In genomic region chr11:123407124-123407995, GRCh38 we compare ENCODE assay signal across 8 cellular contexts. TPM values are rescaled to one million over a fixed set of nuclear protein-coding genes. Genes with fewer than 3 reads are reported as not detected.
DNase-seq lines count a peak whose midpoint lies in the region; ATAC-seq, FAIRE-seq and TF ChIP-seq lines count a peak whose summit lies in the region.

No MANE protein-coding gene starts in this region.

- H3K36me3 ChIP-seq in Panc1 (ENCODE audit: control insufficient read depth, insufficient read depth, low read length) = no peaks in the 10 kb centered on the region
- H3K36me3 ChIP-seq in psoas muscle (ENCODE audit: insufficient read depth in 1 of 2, low read depth in 1 of 2) = no peaks in the 10 kb centered on the region

- no TSS peak for BruUV-seq in Panc1 (replicated peaks; lab: Mats Ljungman, UMichigan)

- in situ Hi-C loops in Panc1 (cut with HindIII; ENCODE audit: low pct_unique_long_range_greater_than_20kb, low sequenced_read_pairs) = no loop called here

- H3K4me3 ChIP-seq in Panc1 (ENCODE audit: low read depth in 2 of 2, low read length in 2 of 2) (no peak overlapping the region), psoas muscle (no peak overlapping the region)

- DNase-seq in activated gamma-delta T cell treated with Interleukin-2 at 50 U/mL for 16 hours (peak; percentile 66), activated gamma-delta T cell (lab: John Stamatoyannopoulos, UW) (no peak), HTR-8/SVneo (ENCODE audit: insufficient read length, low spot score) (peak; percentile 52), Panc1 (ENCODE audit: low read depth, low spot score) (peak; percentile 43), glomerular visceral epithelial cell (ENCODE audit: extremely low spot score) (peak; percentile 44), psoas muscle (peak; percentile 34 to 59)
- peak; percentile 21 to 27 for DNase-seq in activated T-helper 1 cell treated with anti-CD3 and anti-CD28 coated beads, Interleukin-2, amount 50 U/mL, for 16 hours (ENCODE audit: low read depth in 1 of 2, low spot score in 1 of 2)

- TF ChIP-seq CTCF in Panc1 (IDR thresholded peaks at IDR 0.05) (peak; percentile 87), psoas muscle (IDR thresholded peaks at IDR 0.05) (peak; percentile 75)

- H3K27me3 ChIP-seq in Panc1 (ENCODE audit: control insufficient read depth, insufficient read depth, low read length) (peaks cover 34% of the 10 kb centered on the region), psoas muscle (ENCODE audit: insufficient read depth in 3 of 3, low read length in 2 of 3) (no peaks in the 10 kb centered on the region)

- H3K9me3 ChIP-seq in Panc1 (ENCODE audit: control insufficient read depth, insufficient read depth, low read depth, low read length) (no peaks in the 10 kb centered on the region), psoas muscle (no peaks in the 10 kb centered on the region)

- POLR2A ChIA-PET in Panc1 (lab: Charles Lee) = interaction anchor here (0.6 kb wide), 1 partner anchor 69 kb away, joined by 3 read pairs; no protein-coding TSS in a partner anchor

- H3K4me1 ChIP-seq in Panc1 (ENCODE audit: control insufficient read depth, insufficient read depth, low read length) (no peaks in the 10 kb centered on the region), psoas muscle (no peaks in the 10 kb centered on the region)

- CTCF ChIA-PET in Panc1 (lab: Charles Lee) = interaction anchor here (0.6 to 2.2 kb wide), 11 partner anchors 27 to 336 kb away, joined by 3 to 22 read pairs (median 3); no protein-coding TSS in a partner anchor

- FAIRE-seq in HTR-8/SVneo (lab: Jason Lieb, UNC) = no peak

- intact Hi-C loops in Panc1 (cut with micrococcal nuclease; ENCODE audit: unreplicated experiment) = loop anchor here (1.0 kb wide), 1 partner anchor 71 kb away; no protein-coding TSS in a partner anchor
- intact Hi-C loops in psoas muscle (cut with DNase I) = loop anchor here (1.0 to 10.0 kb wide), 3 partner anchors 70 to 105 kb away; no protein-coding TSS in a partner anchor

- no peak overlapping the region for H3K27ac ChIP-seq in Panc1 (ENCODE audit: low read length)
- no peak overlapping the region for H3K27ac ChIP-seq in psoas muscle

- 10 to 18% (median 13%) methylated on average over 7 of the region's 7 CpGs for WGBS in psoas muscle, 3 donors

- ATAC-seq in Panc1 = peak; percentile 93
- ATAC-seq in psoas muscle = peak; percentile 87 to 93 (median 89)
- ATAC-seq in GM19397 (IDR thresholded peaks at IDR 0.05; ENCODE audit: unreplicated experiment) = no peak

RNA-seq across cellular contexts. Expression of gene GRAMD1B, which starts 22.7 kb away (rescaled TPM):
- 0.46 TPM for total RNA-seq in Panc1 (2021; ENCODE audit: unreplicated experiment)
- not detected for polyA plus RNA-seq in Panc1 (2012; ENCODE audit: insufficient read length)
- 10 to 100 TPM in 2 of 4 donors, 1 to 10 TPM in 1, under 1 TPM in 1; 0.67 to 24.0 (median 14.2) TPM for total RNA-seq in psoas muscle
- 1 to 10 TPM in 1 of 3 donors, under 1 TPM in 2; 0.68 to 6.8 (median 0.74) TPM for polyA plus RNA-seq in psoas muscle
